In genomic region chr2:32376756-32377155, GRCh38 we compare ENCODE assay signal across 1 cellular context.
TF ChIP-seq lines count a peak whose summit lies in the region.

No MANE protein-coding gene starts in this region.

TF ChIP-seq in GM12878, 131 proteins besides CTCF, POLR2A, EP300 and RAD21 (continued from another document):
- no peak for TF ChIP-seq IRF5 (IDR thresholded peaks at IDR 0.05; ENCODE audit: borderline replicate concordance)
- no peak for TF ChIP-seq ZBED1 (IDR thresholded peaks at IDR 0.05; ENCODE audit: borderline replicate concordance)
- TF ChIP-seq HDGF (IDR thresholded peaks at IDR 0.05), result no peak
- TF ChIP-seq BACH1 (IDR thresholded peaks at IDR 0.05; ENCODE audit: borderline replicate concordance), result no peak
- TF ChIP-seq HSF1 (IDR thresholded peaks at IDR 0.05; ENCODE audit: low read depth, low read length), result no peak
- no peak for TF ChIP-seq MEF2B (IDR thresholded peaks at IDR 0.05; ENCODE audit: partially characterized antibody, poor library complexity, severe bottlenecking)
- no peak for TF ChIP-seq POLR2AphosphoS2 (IDR thresholded peaks at IDR 0.05; ENCODE audit: low read depth, low read length)
- TF ChIP-seq HDAC2 (IDR thresholded peaks at IDR 0.05), result no peak
- no peak for TF ChIP-seq JUNB (IDR thresholded peaks at IDR 0.05)
- TF ChIP-seq ZNF217 (IDR thresholded peaks at IDR 0.05), result no peak
- TF ChIP-seq MYB (IDR thresholded peaks at IDR 0.05; ENCODE audit: borderline replicate concordance, low read depth, low read length), result no peak
- TF ChIP-seq NR2F1 (conservative IDR thresholded peaks at IDR 0.05), result no peak
- no peak for TF ChIP-seq NFIC (IDR thresholded peaks at IDR 0.05; ENCODE audit: low read depth, low read length)
- TF ChIP-seq SUPT20H (IDR thresholded peaks at IDR 0.05; ENCODE audit: borderline replicate concordance, control insufficient read depth, low read depth, low read length), result no peak
- TF ChIP-seq NKRF (conservative IDR thresholded peaks at IDR 0.05), result no peak
- no peak for TF ChIP-seq RBBP5 (conservative IDR thresholded peaks at IDR 0.05)
- no peak for TF ChIP-seq HDAC6 (IDR thresholded peaks at IDR 0.05; ENCODE audit: unreplicated experiment)
- TF ChIP-seq SREBF1 (IDR thresholded peaks at IDR 0.05; ENCODE audit: low read length), result no peak
- TF ChIP-seq SMC3 (IDR thresholded peaks at IDR 0.05; ENCODE audit: borderline replicate concordance, low read length), result no peak
TF ChIP-seq in GM12878: peak in this region for 0.
